ENCODE assay signal across 10 cellular contexts in the genomic region with DNA sequence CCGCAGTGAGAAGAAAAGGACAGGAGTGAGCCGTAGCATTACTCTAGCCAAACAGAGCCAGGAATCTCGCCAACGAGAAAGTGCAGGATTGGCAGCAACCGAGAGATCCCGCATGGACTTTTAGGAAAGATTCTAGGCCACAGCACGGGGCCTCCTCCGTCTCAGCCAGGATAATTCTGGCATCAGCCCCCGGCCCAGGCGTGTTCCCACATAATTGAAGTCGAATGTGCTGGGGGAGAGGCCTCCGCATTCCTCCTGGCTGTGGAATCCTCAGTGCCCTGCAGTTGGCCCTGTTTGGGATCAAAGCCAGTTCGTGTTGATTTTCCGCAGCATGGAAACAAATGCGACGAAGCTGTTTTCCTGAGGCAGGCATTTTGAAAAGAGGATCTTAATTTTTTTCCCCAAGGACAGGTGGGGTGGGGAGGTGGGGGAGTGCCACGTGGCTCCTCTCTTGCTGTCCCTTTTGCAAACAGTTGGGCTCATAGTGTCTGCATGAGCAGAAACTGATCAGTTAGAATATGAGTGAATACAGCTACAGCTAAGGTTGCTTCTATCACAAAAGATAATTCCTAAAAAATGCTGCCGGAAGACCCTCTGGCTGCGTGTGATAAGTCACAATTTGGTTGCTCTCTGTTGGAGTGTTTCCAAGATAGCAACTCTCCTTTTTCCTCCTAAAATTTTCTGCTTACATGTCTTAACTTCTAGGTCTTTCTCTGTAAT. TPM values are rescaled to one million over a fixed set of nuclear protein-coding genes. Genes with fewer than 3 reads are reported as not detected.
DNase-seq lines count a peak whose midpoint lies in the region; ATAC-seq and TF ChIP-seq lines count a peak whose summit lies in the region.
"Had no signal": no experiment of that assay in that cellular context is flagged by ENCODE, and none has a peak within 500 bp of the region (broad histone marks: within the 10 kb centered on the region; RNA-seq: fewer than 3 reads in every experiment).

No MANE protein-coding gene starts in this region.

- POLR2A ChIA-PET in activated CD8-positive, alpha-beta T cell treated with anti-CD3 and anti-CD28 coated beads for 36 hours (lab: Charles Lee): no interaction called here

- peaks cover 13 to 14% (median 14%) of the 10 kb centered on the region in 3 donors for H3K4me1 ChIP-seq in skeletal muscle tissue (ENCODE audit: control insufficient read depth in 3 of 3, insufficient read depth in 3 of 3, low read length in 3 of 3)

- CTCF ChIA-PET in activated CD8-positive, alpha-beta T cell treated with anti-CD3 and anti-CD28 coated beads for 36 hours (lab: Charles Lee): no interaction called here

- peak overlapping the region; percentile 50 to 81 (median 70) for H3K9ac ChIP-seq in skeletal muscle tissue (ENCODE audit: low read depth in 1 of 3, low read length in 3 of 3)

- no peaks in the 10 kb centered on the region for H3K9me3 ChIP-seq in skeletal muscle tissue (ENCODE audit: control insufficient read depth in 3 of 3, low read length in 3 of 3)

- H3K9me3 Mint-ChIP-seq in activated CD8-positive, alpha-beta T cell treated with anti-CD3 and anti-CD28 coated beads for 36 hours: no peaks in the 10 kb centered on the region
- H3K9me3 Mint-ChIP-seq: activated naive CD8-positive, alpha-beta T cell treated with anti-CD3 and anti-CD28 coated beads, Interleukin-2, amount 50 U/mL, for 24 hours; stimulated activated naive CD8-positive, alpha-beta T cell treated with anti-CD3 and anti-CD28 coated beads, Interleukin-15, Interleukin-2, amounts not matched to agents 100 ng/mL and 50 ng/mL, for 24 hours had no signal

- DNase-seq in HFF-Myc (ENCODE audit: extremely low read depth, low read depth) (peak; percentile 61), dermis blood vessel endothelial cell (peak; percentile 52), NCI-H82 (lab: John Stamatoyannopoulos, UW) (no peak), cerebellar nuclear complex (lab: John Stamatoyannopoulos, UW) (no peak)
- DNase-seq in activated CD8-positive, alpha-beta T cell treated with anti-CD3 and anti-CD28 coated beads for 36 hours: no peak
- DNase-seq: activated naive CD8-positive, alpha-beta T cell treated with anti-CD3 and anti-CD28 coated beads, Interleukin-2, amount 50 U/mL, for 24 hours had no signal

- TF ChIP-seq CTCF in HFF-Myc (IDR thresholded peaks at IDR 0.05; ENCODE audit: low read depth, low read length, missing control alignments): no peak
- no peak for TF ChIP-seq CTCF in activated CD8-positive, alpha-beta T cell treated with anti-CD3 and anti-CD28 coated beads for 36 hours (IDR thresholded peaks at IDR 0.05)

- no peaks in the 10 kb centered on the region for H3K27me3 Mint-ChIP-seq in activated CD8-positive, alpha-beta T cell treated with anti-CD3 and anti-CD28 coated beads for 36 hours
- H3K27me3 Mint-ChIP-seq: activated naive CD8-positive, alpha-beta T cell treated with anti-CD3 and anti-CD28 coated beads, Interleukin-2, amount 50 U/mL, for 24 hours; stimulated activated naive CD8-positive, alpha-beta T cell treated with anti-CD3 and anti-CD28 coated beads, Interleukin-15, Interleukin-2, amounts not matched to agents 100 ng/mL and 50 ng/mL, for 24 hours had no signal

- H3K27ac ChIP-seq in layer of hippocampus (ENCODE audit: low read depth, low read length): peak overlapping the region; percentile 46
- H3K27ac ChIP-seq in skeletal muscle tissue (ENCODE audit: low read depth, low read length): peak overlapping the region; percentile 70

- intact Hi-C loops in activated CD8-positive, alpha-beta T cell treated with anti-CD3 and anti-CD28 coated beads for 36 hours (cut with micrococcal nuclease): no loop called here

- H3K4me3 Mint-ChIP-seq in activated CD8-positive, alpha-beta T cell treated with anti-CD3 and anti-CD28 coated beads for 36 hours: no peak overlapping the region
- H3K4me3 Mint-ChIP-seq: activated naive CD8-positive, alpha-beta T cell treated with anti-CD3 and anti-CD28 coated beads, Interleukin-2, amount 50 U/mL, for 24 hours; stimulated activated naive CD8-positive, alpha-beta T cell treated with anti-CD3 and anti-CD28 coated beads, Interleukin-15, Interleukin-2, amounts not matched to agents 100 ng/mL and 50 ng/mL, for 24 hours had no signal

- H3K27me3 ChIP-seq in layer of hippocampus (ENCODE audit: control insufficient read depth, insufficient read depth, low read length) (no peaks in the 10 kb centered on the region), skeletal muscle tissue (ENCODE audit: control insufficient read depth in 3 of 3, insufficient read depth in 3 of 3, low read length in 3 of 3) (no peaks in the 10 kb centered on the region)

- ATAC-seq in activated CD8-positive, alpha-beta T cell treated with anti-CD3 and anti-CD28 coated beads for 36 hours: no peak
- ATAC-seq in GM21717 (IDR thresholded peaks at IDR 0.05; ENCODE audit: unreplicated experiment): no peak
- ATAC-seq: activated naive CD8-positive, alpha-beta T cell treated with anti-CD3 and anti-CD28 coated beads, Interleukin-2, amount 50 U/mL, for 24 hours had no signal

- peaks cover 0 to 2% (median 0%) of the 10 kb centered on the region in 3 donors for H3K36me3 ChIP-seq in skeletal muscle tissue (ENCODE audit: control insufficient read depth in 3 of 3, insufficient read depth in 3 of 3, low read length in 3 of 3)

- H3K4me3 ChIP-seq in HFF-Myc (replicated peaks; ENCODE audit: low read depth, low read length) (no peak overlapping the region), skeletal muscle tissue (ENCODE audit: low read length in 3 of 3) (peak overlapping the region; percentile 15 to 60 (median 54))

- peaks cover 2% of the 10 kb centered on the region for H3K4me1 Mint-ChIP-seq in activated CD8-positive, alpha-beta T cell treated with anti-CD3 and anti-CD28 coated beads for 36 hours (ENCODE audit: low read depth)
- H3K4me1 Mint-ChIP-seq: activated naive CD8-positive, alpha-beta T cell treated with anti-CD3 and anti-CD28 coated beads, Interleukin-2, amount 50 U/mL, for 24 hours had no signal

- peaks cover 4% of the 10 kb centered on the region for H3K36me3 Mint-ChIP-seq in activated CD8-positive, alpha-beta T cell treated with anti-CD3 and anti-CD28 coated beads for 36 hours (ENCODE audit: low read depth)

- H3K27ac Mint-ChIP-seq in activated CD8-positive, alpha-beta T cell treated with anti-CD3 and anti-CD28 coated beads for 36 hours: no peak overlapping the region
- H3K27ac Mint-ChIP-seq: activated naive CD8-positive, alpha-beta T cell treated with anti-CD3 and anti-CD28 coated beads, Interleukin-2, amount 50 U/mL, for 24 hours; stimulated activated naive CD8-positive, alpha-beta T cell treated with anti-CD3 and anti-CD28 coated beads, Interleukin-15, Interleukin-2, amounts not matched to agents 100 ng/mL and 50 ng/mL, for 24 hours had no signal

RNA-seq across cellular contexts. Expression of a gene that starts 37.3 kb away (rescaled TPM):
- 32.0 and 37.3 TPM in 2 replicates for total RNA-seq in dermis blood vessel endothelial cell
- 42.8 TPM for total RNA-seq in skeletal muscle tissue
- total RNA-seq in activated CD8-positive, alpha-beta T cell treated with anti-CD3 and anti-CD28 coated beads for 36 hours: 10 to 100 TPM; 32.2 to 35.6 TPM

RNA-seq across cellular contexts. Expression of a gene that starts 49.4 kb away (rescaled TPM):
- total RNA-seq in dermis blood vessel endothelial cell (20.6 and 25.5 TPM in 2 replicates), skeletal muscle tissue (12.0 TPM)
- total RNA-seq in activated CD8-positive, alpha-beta T cell treated with anti-CD3 and anti-CD28 coated beads for 36 hours: 10 to 100 TPM; 16.3 to 16.9 TPM

RNA-seq across cellular contexts. Expression of a gene that starts 49.5 kb away (rescaled TPM):
- 8.0 and 8.7 TPM in 2 replicates for total RNA-seq in dermis blood vessel endothelial cell
- 18.3 TPM for total RNA-seq in skeletal muscle tissue
- total RNA-seq in activated CD8-positive, alpha-beta T cell treated with anti-CD3 and anti-CD28 coated beads for 36 hours: 10 to 100 TPM; 24.5 to 28.8 TPM

Comparison
In these comparisons a context has a peak if more than half of its experiments do, and no peak if none do; other contexts are left out.
1. DNase-seq: peak in HFF-Myc (single experiment) and dermis blood vessel endothelial cell (single experiment); none in NCI-H82 (single experiment), activated CD8-positive, alpha-beta T cell treated with anti-CD3 and anti-CD28 coated beads for 36 hours (single experiment) and cerebellar nuclear complex (0 of 2).